In the genomic region with DNA sequence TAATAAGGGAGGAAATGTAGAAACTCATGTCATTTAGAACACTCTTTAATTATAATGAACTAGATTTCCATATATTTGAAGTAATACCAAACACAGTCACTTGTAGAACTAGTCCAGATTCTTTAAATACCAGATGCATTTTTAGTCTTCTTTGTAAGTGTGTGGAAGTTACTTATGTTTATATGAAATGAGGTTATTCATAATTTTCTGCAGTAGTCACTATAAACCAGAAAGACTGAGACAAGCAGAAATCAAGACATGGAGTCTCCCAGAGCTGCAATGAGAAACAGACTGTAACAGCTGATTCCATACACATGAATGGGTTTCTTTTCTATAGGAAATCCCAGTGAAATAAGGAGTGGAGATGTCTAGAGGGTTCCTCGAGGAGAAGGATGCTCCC, we compare ENCODE assay signal across 40 cellular contexts.
"Had no signal": no experiment of that assay in that cellular context is flagged by ENCODE, and none has a peak within 500 bp of the region (broad histone marks: within the 10 kb centered on the region; RNA-seq: fewer than 3 reads in every experiment).

No MANE protein-coding gene starts in this region.

- H3K4me3 ChIP-seq: adrenal gland, ascending aorta, body of pancreas, breast epithelium, cardiac muscle cell, colonic mucosa had no signal

- FAIRE-seq: bronchial epithelial cell, colon had no signal

- H3K4me1 Mint-ChIP-seq: activated naive CD4-positive, alpha-beta T cell treated with anti-CD3 and anti-CD28 coated beads, Interleukin-2, amount 10 ng/mL, durations not matched to agents 7 days and 5 days; activated naive CD4-positive, alpha-beta T cell treated with anti-CD3 and anti-CD28 coated beads, Interleukin-2, amount 50 U/mL, for 24 hours; activated naive CD8-positive, alpha-beta T cell treated with anti-CD3 and anti-CD28 coated beads for 36 hours; activated naive CD8-positive, alpha-beta T cell treated with anti-CD3 and anti-CD28 coated beads, Interleukin-2, amount 10 ng/mL, durations not matched to agents 7 days and 5 days; activated naive CD8-positive, alpha-beta T cell treated with anti-CD3 and anti-CD28 coated beads, Interleukin-2, amount 50 U/mL, for 24 hours; activated T-helper 17 cell treated with anti-CD3 and anti-CD28 coated beads, Interleukin-2, amount 50 U/mL, for 72 hours; central memory CD8-positive, alpha-beta T cell had no signal

- H3K27me3 Mint-ChIP-seq: activated naive CD4-positive, alpha-beta T cell treated with anti-CD3 and anti-CD28 coated beads, Interleukin-2, amount 10 ng/mL, durations not matched to agents 7 days and 5 days; activated naive CD4-positive, alpha-beta T cell treated with anti-CD3 and anti-CD28 coated beads, Interleukin-2, amount 50 U/mL, for 24 hours; activated naive CD8-positive, alpha-beta T cell; activated naive CD8-positive, alpha-beta T cell treated with anti-CD3 and anti-CD28 coated beads, Interleukin-2, amount 10 ng/mL, durations not matched to agents 7 days and 5 days; activated naive CD8-positive, alpha-beta T cell treated with anti-CD3 and anti-CD28 coated beads, Interleukin-2, amount 50 U/mL, for 24 hours; activated T-cell treated with anti-CD3 and anti-CD28 coated beads, Interleukin-2, amount 50 U/mL, for 24 hours; activated T-helper 17 cell treated with anti-CD3 and anti-CD28 coated beads, Interleukin-2, amount 50 U/mL, for 72 hours; brain; central memory CD8-positive, alpha-beta T cell had no signal

- H3K36me3 Mint-ChIP-seq: activated naive CD4-positive, alpha-beta T cell treated with anti-CD3 and anti-CD28 coated beads, Interleukin-2, amount 10 ng/mL, durations not matched to agents 7 days and 5 days; activated naive CD4-positive, alpha-beta T cell treated with anti-CD3 and anti-CD28 coated beads, Interleukin-2, amount 50 U/mL, for 24 hours; activated naive CD4-positive, alpha-beta T cell treated with anti-CD3 and anti-CD28 coated beads, Interleukin-2, amount 50 U/mL, for 72 hours; activated naive CD8-positive, alpha-beta T cell; activated naive CD8-positive, alpha-beta T cell treated with anti-CD3 and anti-CD28 coated beads for 36 hours; activated naive CD8-positive, alpha-beta T cell treated with anti-CD3 and anti-CD28 coated beads, Interleukin-2, amount 10 ng/mL, durations not matched to agents 7 days and 5 days; brain had no signal

- H3K4me1 ChIP-seq: adrenal gland, ascending aorta, body of pancreas, breast epithelium, colonic mucosa had no signal

- H3K36me3 ChIP-seq: adrenal gland, ascending aorta, brain microvascular endothelial cell, breast epithelium, cardiac muscle cell, colonic mucosa had no signal

- DNase-seq: activated effector memory CD4-positive, alpha-beta T cell treated with anti-CD3 and anti-CD28 coated beads, Interleukin-2, amount 50 U/mL, for 16 hours; activated effector memory CD4-positive, alpha-beta T cell treated with Interleukin-2 at 50 U/mL for 16 hours; activated gamma-delta T cell; activated gamma-delta T cell treated with Interleukin-2 at 50 U/mL for 16 hours; activated naive CD4-positive, alpha-beta T cell; activated naive CD4-positive, alpha-beta T cell treated with anti-CD3 and anti-CD28 coated beads for 36 hours; activated naive CD4-positive, alpha-beta T cell treated with anti-CD3 and anti-CD28 coated beads, Interleukin-2, amount 10 ng/mL, durations not matched to agents 7 days and 5 days; activated naive CD4-positive, alpha-beta T cell treated with anti-CD3 and anti-CD28 coated beads, Interleukin-2, amount 50 U/mL, for 16 hours; activated naive CD4-positive, alpha-beta T cell treated with Interleukin-2 at 50 U/mL for 16 hours; activated naive CD8-positive, alpha-beta T cell treated with anti-CD3 and anti-CD28 coated beads for 36 hours; activated naive CD8-positive, alpha-beta T cell treated with anti-CD3 and anti-CD28 coated beads, Interleukin-2, amount 10 ng/mL, durations not matched to agents 7 days and 5 days; activated naive CD8-positive, alpha-beta T cell treated with anti-CD3 and anti-CD28 coated beads, Interleukin-2, amount 50 U/mL, for 24 hours; activated T-cell treated with anti-CD3 and anti-CD28 coated beads, Interleukin-2, amount 50 U/mL, for 24 hours; activated T-cell treated with anti-CD3 and anti-CD28 coated beads, Interleukin-2, amount 50 U/mL, for 4 hours; activated T-cell treated with anti-CD3 and anti-CD28 coated beads, Interleukin-2, amount 50 U/mL, for 48 hours; activated T-cell treated with anti-CD3 and anti-CD28 coated beads, Interleukin-2, amount 50 U/mL, for 72 hours; adrenal gland; amniotic stem cell; amygdala; anterior cingulate cortex; aorta; body of pancreas; brain microvascular endothelial cell; caudate nucleus; central memory CD4-positive, alpha-beta T cell; cerebellar nuclear complex; colonic mucosa had no signal

- ATAC-seq: activated naive CD4-positive, alpha-beta T cell treated with anti-CD3 and anti-CD28 coated beads, Interleukin-2, amount 50 U/mL, for 72 hours; activated naive CD8-positive, alpha-beta T cell treated with anti-CD3 and anti-CD28 coated beads, Interleukin-2, amount 50 U/mL, for 24 hours; activated T-cell treated with anti-CD3 and anti-CD28 coated beads, Interleukin-2, amount 50 U/mL, for 4 hours; activated T-cell treated with anti-CD3 and anti-CD28 coated beads, Interleukin-2, amount 50 U/mL, for 72 hours; activated T-helper 17 cell treated with anti-CD3 and anti-CD28 coated beads, Interleukin-2, amount 50 U/mL, for 72 hours; body of pancreas had no signal

- H3K27ac ChIP-seq: adrenal gland, ascending aorta, body of pancreas, brain microvascular endothelial cell, breast epithelium, cardiac muscle cell, colonic mucosa had no signal

- H3K27me3 ChIP-seq: adrenal gland, ascending aorta, body of pancreas, brain microvascular endothelial cell, breast epithelium, cardiac muscle cell, colonic mucosa had no signal

- H3K27ac Mint-ChIP-seq: activated naive CD4-positive, alpha-beta T cell treated with anti-CD3 and anti-CD28 coated beads for 36 hours; activated naive CD4-positive, alpha-beta T cell treated with anti-CD3 and anti-CD28 coated beads, Interleukin-2, amount 10 ng/mL, durations not matched to agents 7 days and 5 days; activated naive CD4-positive, alpha-beta T cell treated with anti-CD3 and anti-CD28 coated beads, Interleukin-2, amount 50 U/mL, for 24 hours; activated naive CD4-positive, alpha-beta T cell treated with anti-CD3 and anti-CD28 coated beads, Interleukin-2, amount 50 U/mL, for 72 hours; activated naive CD8-positive, alpha-beta T cell; activated naive CD8-positive, alpha-beta T cell treated with anti-CD3 and anti-CD28 coated beads for 36 hours; activated naive CD8-positive, alpha-beta T cell treated with anti-CD3 and anti-CD28 coated beads, Interleukin-2, amount 10 ng/mL, durations not matched to agents 7 days and 5 days; activated naive CD8-positive, alpha-beta T cell treated with anti-CD3 and anti-CD28 coated beads, Interleukin-2, amount 50 U/mL, for 24 hours; activated T-cell treated with anti-CD3 and anti-CD28 coated beads, Interleukin-2, amount 50 U/mL, for 24 hours; activated T-cell treated with anti-CD3 and anti-CD28 coated beads, Interleukin-2, amount 50 U/mL, for 72 hours; activated T-helper 1 cell treated with anti-CD3 and anti-CD28 coated beads, Interleukin-12 subunit alpha, Interleukin-12 subunit beta, Interleukin-2, Interleukin-4 antibody, amounts not matched to agents 30 ng/mL and 10 ng/mL and 1 ng/mL, durations not matched to agents 14 hours and 24 hours and 36 hours; activated T-helper 17 cell treated with anti-CD3 and anti-CD28 coated beads, Interleukin-2, amount 50 U/mL, for 72 hours; activated T-helper 2 cell treated with anti-CD3 and anti-CD28 coated beads, Interferon-gamma antibody, Interleukin-2, Interleukin-4, amounts not matched to agents 10 μg/mL and 5 μg/mL and 100 μg/mL, durations not matched to agents 14 hours and 24 hours and 36 hours; brain had no signal

- H3K9me3 ChIP-seq: adrenal gland, ascending aorta, body of pancreas, colonic mucosa had no signal

- H3K4me3 Mint-ChIP-seq: activated naive CD4-positive, alpha-beta T cell treated with anti-CD3 and anti-CD28 coated beads for 36 hours; activated naive CD4-positive, alpha-beta T cell treated with anti-CD3 and anti-CD28 coated beads, Interleukin-2, amount 10 ng/mL, durations not matched to agents 7 days and 5 days; activated naive CD4-positive, alpha-beta T cell treated with anti-CD3 and anti-CD28 coated beads, Interleukin-2, amount 50 U/mL, for 24 hours; activated naive CD8-positive, alpha-beta T cell; activated naive CD8-positive, alpha-beta T cell treated with anti-CD3 and anti-CD28 coated beads for 36 hours; activated naive CD8-positive, alpha-beta T cell treated with anti-CD3 and anti-CD28 coated beads, Interleukin-2, amount 10 ng/mL, durations not matched to agents 7 days and 5 days; activated naive CD8-positive, alpha-beta T cell treated with anti-CD3 and anti-CD28 coated beads, Interleukin-2, amount 50 U/mL, for 24 hours; activated T-cell treated with anti-CD3 and anti-CD28 coated beads, Interleukin-2, amount 50 U/mL, for 24 hours; activated T-cell treated with anti-CD3 and anti-CD28 coated beads, Interleukin-2, amount 50 U/mL, for 4 hours; activated T-cell treated with anti-CD3 and anti-CD28 coated beads, Interleukin-2, amount 50 U/mL, for 72 hours; activated T-helper 1 cell treated with anti-CD3 and anti-CD28 coated beads, Interleukin-12 subunit alpha, Interleukin-12 subunit beta, Interleukin-2, Interleukin-4 antibody, amounts not matched to agents 30 ng/mL and 10 ng/mL and 1 ng/mL, durations not matched to agents 14 hours and 24 hours and 36 hours; activated T-helper 17 cell treated with anti-CD3 and anti-CD28 coated beads, Interleukin-2, amount 50 U/mL, for 72 hours; brain; central memory CD8-positive, alpha-beta T cell had no signal

- H3K9me3 Mint-ChIP-seq: activated naive CD4-positive, alpha-beta T cell treated with anti-CD3 and anti-CD28 coated beads for 36 hours; activated naive CD4-positive, alpha-beta T cell treated with anti-CD3 and anti-CD28 coated beads, Interleukin-2, amount 50 U/mL, for 24 hours; activated naive CD8-positive, alpha-beta T cell treated with anti-CD3 and anti-CD28 coated beads for 36 hours; activated naive CD8-positive, alpha-beta T cell treated with anti-CD3 and anti-CD28 coated beads, Interleukin-2, amount 10 ng/mL, durations not matched to agents 7 days and 5 days; activated T-helper 1 cell treated with anti-CD3 and anti-CD28 coated beads, Interleukin-12 subunit alpha, Interleukin-12 subunit beta, Interleukin-2, Interleukin-4 antibody, amounts not matched to agents 30 ng/mL and 10 ng/mL and 1 ng/mL, durations not matched to agents 14 hours and 24 hours and 36 hours; activated T-helper 2 cell treated with anti-CD3 and anti-CD28 coated beads, Interferon-gamma antibody, Interleukin-2, Interleukin-4, amounts not matched to agents 10 μg/mL and 5 μg/mL and 100 μg/mL, durations not matched to agents 14 hours and 24 hours and 36 hours; brain had no signal
